In genomic region chr6:32602403-32602802, GRCh38 we compare ENCODE assay signal across 21 cellular contexts. TPM values are rescaled to one million over a fixed set of nuclear protein-coding genes. Genes with fewer than 3 reads are reported as not detected.
DNase-seq lines count a peak whose midpoint lies in the region; ATAC-seq, FAIRE-seq and TF ChIP-seq lines count a peak whose summit lies in the region.
"Had no signal": no experiment of that assay in that cellular context is flagged by ENCODE, and none has a peak within 500 bp of the region (broad histone marks: within the 10 kb centered on the region; RNA-seq: fewer than 3 reads in every experiment).

No MANE protein-coding gene starts in this region.

- H4K20me1 ChIP-seq in HepG2 (ENCODE audit: insufficient read depth, low read length), result no peaks in the 10 kb centered on the region

- in situ Hi-C loops in HepG2 (cut with HindIII; ENCODE audit: extremely low pct_ligation_motif_present, low pct_unique_long_range_greater_than_20kb), result no loop called here

- CTCF ChIA-PET in HepG2 (lab: Yijun Ruan, JAX; ENCODE audit: low intra/inter-chr PET ratio, low total read pairs), result no interaction called here

- TF ChIP-seq POLR2A in HepG2 (IDR thresholded peaks at IDR 0.05; ENCODE audit: insufficient read depth in 1 of 2, low read depth in 2 of 2, low read length in 2 of 2) (no peak), right lobe of liver (IDR thresholded peaks at IDR 0.05) (no peak), GM12892 (IDR thresholded peaks at IDR 0.05; ENCODE audit: low read depth, low read length) (no peak)

- POLR2A ChIA-PET in HepG2 (lab: Yijun Ruan, JAX), result no interaction called here

- H3K27ac Mint-ChIP-seq in dendritic cell treated with granulocyte-macrophage colony-stimulating factor and Interleukin-4, amounts not matched to agents 40 ng/mL and 50 ng/mL, for 4 days, result peak overlapping the region; percentile 98

- H3K27me3 ChIP-seq in HepG2 (ENCODE audit: control insufficient read depth in 1 of 2, insufficient read depth in 2 of 2, low read length in 2 of 2) (0 out of 5 replicates have a peak, but pooled peaks cover 1 to 4% of the 10 kb centered on the region in 2 experiments), right lobe of liver (no peaks in the 10 kb centered on the region), upper lobe of right lung (no peaks in the 10 kb centered on the region)
- H3K27me3 ChIP-seq: MG63 had no signal

- H3K9me3 ChIP-seq in HepG2 (ENCODE audit: low read length) (no peaks in the 10 kb centered on the region; the same call in 1 of the 2 replicates), right lobe of liver (no peaks in the 10 kb centered on the region), upper lobe of right lung (no peaks in the 10 kb centered on the region)
- H3K9me3 ChIP-seq: MG63 had no signal

- H3K4me3 ChIP-seq in HepG2 (replicated peaks in 1 of 3; ENCODE audit: insufficient read depth in 1 of 3, low read depth in 2 of 3, low read length in 3 of 3), result no peak overlapping the region
- no peak overlapping the region for H3K4me3 ChIP-seq in right lobe of liver
- H3K4me3 ChIP-seq in upper lobe of right lung, result no peak overlapping the region
- H3K4me3 ChIP-seq: MG63, SK-N-MC had no signal

- no peak for TF ChIP-seq RAD21 in HepG2 (CRISPR knock-in tag; IDR thresholded peaks at IDR 0.05)

- intact Hi-C loops in HepG2 (cut with micrococcal nuclease; ENCODE audit: unreplicated experiment) (no loop called here), right lobe of liver (cut with DNase I) (no loop called here), upper lobe of right lung (cut with DNase I) (no loop called here)
- intact Hi-C loops in dendritic cell treated with granulocyte-macrophage colony-stimulating factor and Interleukin-4, amounts not matched to agents 40 ng/mL and 50 ng/mL, for 4 days (cut with micrococcal nuclease), result no loop called here

- no peaks in the 10 kb centered on the region for H3K79me2 ChIP-seq in HepG2 (ENCODE audit: insufficient read depth, low read length)

- TF ChIP-seq EP300 in HepG2 (IDR thresholded peaks at IDR 0.05; ENCODE audit: low read depth in 2 of 2, low read length in 2 of 2) (no peak), HepG2 (CRISPR knock-in tag; IDR thresholded peaks at IDR 0.05; ENCODE audit: borderline replicate concordance) (no peak)

- peaks cover 7% of the 10 kb centered on the region for H3K36me3 Mint-ChIP-seq in dendritic cell treated with granulocyte-macrophage colony-stimulating factor and Interleukin-4, amounts not matched to agents 40 ng/mL and 50 ng/mL, for 4 days (ENCODE audit: low read depth)

- H3K4me1 Mint-ChIP-seq in dendritic cell treated with granulocyte-macrophage colony-stimulating factor and Interleukin-4, amounts not matched to agents 40 ng/mL and 50 ng/mL, for 4 days (ENCODE audit: low read depth), result peaks cover 48% of the 10 kb centered on the region

- H3K27ac ChIP-seq in HepG2 (ENCODE audit: extremely low read length, insufficient read depth, low read length) (no peak overlapping the region), right lobe of liver (no peak overlapping the region), upper lobe of right lung (no peak overlapping the region)
- H3K27ac ChIP-seq: SK-N-MC had no signal

- WGBS in HepG2 (ENCODE audit: low lambda C conversion rate), result 13% methylated on average over 3 of the region's 3 CpGs
- 55% methylated on average over 3 of the region's 3 CpGs for WGBS in right lobe of liver (ENCODE audit: insufficient coverage, low coverage, low lambda C conversion rate, missing lambda C conversion rate)

- no peak overlapping the region for H2AFZ ChIP-seq in HepG2 (ENCODE audit: low read length)

- no peak for FAIRE-seq in HepG2 (lab: Jason Lieb, UNC)
- peak; percentile 79 for FAIRE-seq in GM12892 (lab: Jason Lieb, UNC)
- FAIRE-seq: G401.6, RCC 7860 had no signal

- H3K4me1 ChIP-seq in HepG2 (ENCODE audit: insufficient read depth, low read length), result no peaks in the 10 kb centered on the region
- H3K4me1 ChIP-seq in right lobe of liver, result no peaks in the 10 kb centered on the region
- H3K4me1 ChIP-seq in upper lobe of right lung, result no peaks in the 10 kb centered on the region

- peaks cover 7% of the 10 kb centered on the region for H3K9me3 Mint-ChIP-seq in dendritic cell treated with granulocyte-macrophage colony-stimulating factor and Interleukin-4, amounts not matched to agents 40 ng/mL and 50 ng/mL, for 4 days

- TF ChIP-seq CTCF in HepG2 (CRISPR knock-in tag; IDR thresholded peaks at IDR 0.05) (no peak), right lobe of liver (IDR thresholded peaks at IDR 0.05) (no peak), upper lobe of right lung (IDR thresholded peaks at IDR 0.05) (no peak)

- H3K9ac ChIP-seq in HepG2 (ENCODE audit: insufficient read depth, low read depth, low read length), result no peak overlapping the region

- ATAC-seq in HepG2 (no peak), right lobe of liver (no peak), upper lobe of right lung (peak; percentile 16), GM21723 (IDR thresholded peaks at IDR 0.05; ENCODE audit: unreplicated experiment) (no peak)

- H3K36me3 ChIP-seq in HepG2 (replicated peaks in 1 of 2; ENCODE audit: control insufficient read depth in 1 of 2, insufficient read depth in 2 of 2, low read length in 2 of 2) (no peaks in the 10 kb centered on the region), right lobe of liver (no peaks in the 10 kb centered on the region), upper lobe of right lung (no peaks in the 10 kb centered on the region)
- H3K36me3 ChIP-seq: MG63 had no signal

- no TSS peak for BruUV-seq in HepG2 (replicated peaks; lab: Mats Ljungman, UMichigan)

- no peak overlapping the region for H3K4me2 ChIP-seq in HepG2 (ENCODE audit: low read depth, low read length)

- peak overlapping the region; percentile 30 for H3K4me3 Mint-ChIP-seq in dendritic cell treated with granulocyte-macrophage colony-stimulating factor and Interleukin-4, amounts not matched to agents 40 ng/mL and 50 ng/mL, for 4 days

- H3K27me3 Mint-ChIP-seq in dendritic cell treated with granulocyte-macrophage colony-stimulating factor and Interleukin-4, amounts not matched to agents 40 ng/mL and 50 ng/mL, for 4 days, result no peaks in the 10 kb centered on the region
- H3K27me3 Mint-ChIP-seq: CD8-positive, alpha-beta memory T cell had no signal

- DNase-seq in HepG2 (ENCODE audit: low spot score) (no peak), right lobe of liver (no peak), GM12892 (ENCODE audit: insufficient read length) (no peak), upper lobe of right lung (no peak), COLO668 (lab: John Stamatoyannopoulos, UW; ENCODE audit: unreplicated experiment) (no peak)
- DNase-seq: ACHN; AML-193; CD8-positive, alpha-beta memory T cell; DND-41; MG63; NCI-H1092; NCI-H1694; NCI-H2227 treated with DMSO at 0.1 percent for 48 hours; NCI-H524; Right ventricle myocardium superior had no signal

RNA-seq across cellular contexts. Expression of gene HLA-DRB1, which starts 12.8 kb away (rescaled TPM):
- total RNA-seq in HepG2 (2016; rRNA removed; fragmentation: Illumina TruSeq; extraction: Trizol) (0.09 TPM in 1 of 2 replicates, not detected in the other), right lobe of liver (10 to 100 TPM in 5 of 6 experiments, 1 to 10 TPM in 1; 8.3 to 52.8 (median 23.6) TPM), upper lobe of right lung (335 TPM)
- not detected in 2 replicates for total RNA-seq in HepG2 (2016; cell fraction: cytosol; rRNA removed; fragmentation: Illumina TruSeq; extraction: Trizol; ENCODE audit: low read depth)
- not detected in 2 replicates for total RNA-seq in HepG2 (2016; cell fraction: insoluble cytoplasmic fraction; rRNA removed; fragmentation: Illumina TruSeq; extraction: Trizol)
- total RNA-seq in HepG2 (2016; cell fraction: membrane; rRNA removed; fragmentation: Illumina TruSeq; extraction: Trizol), result not detected in 2 replicates
- total RNA-seq in HepG2 (2016; cell fraction: nucleus; rRNA removed; fragmentation: Illumina TruSeq; extraction: Trizol), result not detected in 2 replicates
- polyA plus RNA-seq in HepG2 (2011; rRNA removed), result not detected in 2 replicates
- polyA plus RNA-seq in HepG2 (2011; cell fraction: cytosol; rRNA removed), result 0.11 and 0.13 TPM in 2 replicates
- polyA plus RNA-seq in HepG2 (2011; cell fraction: nucleus; rRNA removed), result 0.28 TPM in 1 of 2 replicates, not detected in the other
- polyA plus RNA-seq in HepG2 (2012), result not detected in 2 replicates
- not detected in 2 replicates for polyA plus RNA-seq in HepG2 (2016; cell fraction: cytosol; fragmentation: Illumina TruSeq; extraction: Trizol; ENCODE audit: low read depth)
- not detected in 2 replicates for polyA plus RNA-seq in HepG2 (2016; cell fraction: insoluble cytoplasmic fraction; fragmentation: Illumina TruSeq; extraction: Trizol; ENCODE audit: low read depth)
- polyA plus RNA-seq in HepG2 (2016; cell fraction: membrane; fragmentation: Illumina TruSeq; extraction: Trizol; ENCODE audit: low read depth), result not detected in 2 replicates
- polyA plus RNA-seq in HepG2 (2016; cell fraction: nucleus; fragmentation: Illumina TruSeq; extraction: Trizol; ENCODE audit: insufficient read depth, low read depth), result not detected in 2 replicates
- 0.23 TPM in 1 of 2 replicates, not detected in the other for polyA minus RNA-seq in HepG2 (2011; rRNA and poly(A)+ RNA removed; ENCODE audit: low replicate concordance)
- polyA minus RNA-seq in HepG2 (2011; cell fraction: cytosol; rRNA and poly(A)+ RNA removed), result not detected in 2 replicates
- polyA minus RNA-seq in HepG2 (2011; cell fraction: nucleus; rRNA and poly(A)+ RNA removed), result not detected in 2 replicates
- polyA plus RNA-seq in GM12892 (2012; ENCODE audit: missing spikeins), result 896 TPM

RNA-seq across cellular contexts. Expression of gene HLA-DQA1, which starts 34.8 kb away (rescaled TPM):
- total RNA-seq in HepG2 (2016; rRNA removed; fragmentation: Illumina TruSeq; extraction: Trizol) (not detected in 2 replicates), right lobe of liver (10 to 100 TPM in 3 of 6 experiments, under 1 TPM in 3; 0.31 to 15.9 (median 5.4) TPM), upper lobe of right lung (111 TPM)
- total RNA-seq in HepG2 (2016; cell fraction: cytosol; rRNA removed; fragmentation: Illumina TruSeq; extraction: Trizol; ENCODE audit: low read depth), result not detected in 2 replicates
- total RNA-seq in HepG2 (2016; cell fraction: insoluble cytoplasmic fraction; rRNA removed; fragmentation: Illumina TruSeq; extraction: Trizol), result not detected in 2 replicates
- total RNA-seq in HepG2 (2016; cell fraction: membrane; rRNA removed; fragmentation: Illumina TruSeq; extraction: Trizol), result not detected in 2 replicates
- total RNA-seq in HepG2 (2016; cell fraction: nucleus; rRNA removed; fragmentation: Illumina TruSeq; extraction: Trizol), result not detected in 2 replicates
- not detected in 2 replicates for polyA plus RNA-seq in HepG2 (2011; rRNA removed)
- polyA plus RNA-seq in HepG2 (2011; cell fraction: cytosol; rRNA removed), result 0.06 TPM in 1 of 2 replicates, not detected in the other
- polyA plus RNA-seq in HepG2 (2011; cell fraction: nucleus; rRNA removed), result 0.14 and 0.31 TPM in 2 replicates
- not detected in 2 replicates for polyA plus RNA-seq in HepG2 (2012)
- polyA plus RNA-seq in HepG2 (2016; cell fraction: cytosol; fragmentation: Illumina TruSeq; extraction: Trizol; ENCODE audit: low read depth), result not detected in 2 replicates
- polyA plus RNA-seq in HepG2 (2016; cell fraction: insoluble cytoplasmic fraction; fragmentation: Illumina TruSeq; extraction: Trizol; ENCODE audit: low read depth), result not detected in 2 replicates
- polyA plus RNA-seq in HepG2 (2016; cell fraction: membrane; fragmentation: Illumina TruSeq; extraction: Trizol; ENCODE audit: low read depth), result not detected in 2 replicates
- polyA plus RNA-seq in HepG2 (2016; cell fraction: nucleus; fragmentation: Illumina TruSeq; extraction: Trizol; ENCODE audit: insufficient read depth, low read depth), result not detected in 2 replicates
- polyA minus RNA-seq in HepG2 (2011; rRNA and poly(A)+ RNA removed; ENCODE audit: low replicate concordance), result 0.89 TPM in 1 of 2 replicates, not detected in the other
- polyA minus RNA-seq in HepG2 (2011; cell fraction: cytosol; rRNA and poly(A)+ RNA removed), result not detected in 2 replicates
- not detected in 2 replicates for polyA minus RNA-seq in HepG2 (2011; cell fraction: nucleus; rRNA and poly(A)+ RNA removed)
- 1,511 TPM for polyA plus RNA-seq in GM12892 (2012; ENCODE audit: missing spikeins)
- total RNA-seq: H4 had no signal

Comparison
In these comparisons a context has a peak if more than half of its experiments do, and no peak if none do; other contexts are left out.
1. RNA of gene HLA-DRB1, which starts 12.8 kb away (total RNA-seq): 335 TPM in upper lobe of right lung (single experiment) and 8.3 to 52.8 TPM in right lobe of liver; 0.09 TPM in HepG2; every median in the first group is over 4 times any median in the second.